Comparison of ENCODE assay signal across 30 cellular contexts in genomic region chr16:81592353-81592866, GRCh38.
A peak's percentile ranks its signal among the peaks of the same experiment; 100 is the strongest.
DNase-seq lines count a peak whose midpoint lies in the region; ATAC-seq and TF ChIP-seq lines count a peak whose summit lies in the region.
"Had no signal": no experiment of that assay in that cellular context is flagged by ENCODE, and none has a peak within 500 bp of the region (broad histone marks: within the 10 kb centered on the region; RNA-seq: fewer than 3 reads in every experiment).

No MANE protein-coding gene starts in this region.

- no peak overlapping the region for H3K27ac ChIP-seq in mammary epithelial cell (ENCODE audit: insufficient read depth, low read depth, low read length)
- H3K27ac ChIP-seq in duodenal mucosa (ENCODE audit: low read depth, low read length): no peak overlapping the region
- peak overlapping the region; percentile 20 to 68 (median 52) for H3K27ac ChIP-seq in transverse colon
- no peak overlapping the region for H3K27ac ChIP-seq in prostate gland
- H3K27ac ChIP-seq: tibial artery had no signal

- H3K4me1 ChIP-seq in mammary epithelial cell (ENCODE audit: insufficient read depth, low read length) (peaks cover 7% of the 10 kb centered on the region), duodenal mucosa (ENCODE audit: control insufficient read depth in 1 of 2, insufficient read depth in 2 of 2, low read length in 2 of 2) (peaks cover 26 to 39% of the 10 kb centered on the region in 2 donors), mucosa of descending colon (ENCODE audit: low read depth) (peaks cover 22% of the 10 kb centered on the region), transverse colon (peaks cover 5 to 23% (median 16%) of the 10 kb centered on the region in 4 donors), prostate gland (replicated peaks) (no peaks in the 10 kb centered on the region)
- H3K4me1 ChIP-seq: tibial artery had no signal

- H3K79me2 ChIP-seq in mammary epithelial cell (ENCODE audit: insufficient read depth, low read length): peaks cover 91% of the 10 kb centered on the region

- H3K9ac ChIP-seq in mammary epithelial cell (ENCODE audit: insufficient read depth, low read length): no peak overlapping the region
- H3K9ac ChIP-seq in duodenal mucosa (ENCODE audit: low read depth in 1 of 2, low read length in 2 of 2): no peak overlapping the region

- intact Hi-C loops in MCF 10A (cut with micrococcal nuclease) (no loop called here), mammary epithelial cell (cut with micrococcal nuclease) (no loop called here), mucosa of descending colon (cut with DNase I, micrococcal nuclease) (no loop called here), transverse colon (cut with DNase I; ENCODE audit: low total_unique reads) (no loop called here), prostate gland (cut with DNase I) (no loop called here)

- peak overlapping the region; percentile 25 for H3K27ac Mint-ChIP-seq in MCF 10A (ENCODE audit: low read depth, unreplicated experiment)
- H3K27ac Mint-ChIP-seq: activated naive CD8-positive, alpha-beta T cell treated with anti-CD3 and anti-CD28 coated beads, Interleukin-2, amount 50 U/mL, for 24 hours; CD8-positive, alpha-beta T cell; GM23338 had no signal

- no peaks in the 10 kb centered on the region for H4K20me1 ChIP-seq in mammary epithelial cell (ENCODE audit: insufficient read depth, low read length)

- H2AFZ ChIP-seq in mammary epithelial cell (ENCODE audit: low read depth, low read length): no peak overlapping the region
- H2AFZ ChIP-seq: GM23338 had no signal

- no peak overlapping the region for H3K4me3 Mint-ChIP-seq in MCF 10A (ENCODE audit: unreplicated experiment)
- H3K4me3 Mint-ChIP-seq: activated naive CD8-positive, alpha-beta T cell treated with anti-CD3 and anti-CD28 coated beads, Interleukin-2, amount 50 U/mL, for 24 hours; CD8-positive, alpha-beta T cell; GM23338; naive thymus-derived CD4-positive, alpha-beta T cell had no signal

- BruUV-seq in MCF 10A (replicated peaks; lab: Mats Ljungman, UMichigan): no TSS peak
- BruUV-seq in mammary epithelial cell (replicated peaks; lab: Mats Ljungman, UMichigan): no TSS peak

- H3K36me3 ChIP-seq in mammary epithelial cell (ENCODE audit: insufficient read depth, low read length) (no peaks in the 10 kb centered on the region), duodenal mucosa (ENCODE audit: control insufficient read depth in 1 of 2, insufficient read depth in 2 of 2, low read length in 2 of 2) (peaks cover 0 to 4% of the 10 kb centered on the region in 2 donors), mucosa of descending colon (ENCODE audit: low read depth) (no peaks in the 10 kb centered on the region), transverse colon (no peaks in the 10 kb centered on the region), prostate gland (no peaks in the 10 kb centered on the region)
- H3K36me3 ChIP-seq: tibial artery had no signal

- no peaks in the 10 kb centered on the region for H3K27me3 Mint-ChIP-seq in MCF 10A (ENCODE audit: insufficient read depth, unreplicated experiment)
- H3K27me3 Mint-ChIP-seq: activated naive CD8-positive, alpha-beta T cell treated with anti-CD3 and anti-CD28 coated beads, Interleukin-2, amount 50 U/mL, for 24 hours; IgD-negative memory B cell; naive thymus-derived CD4-positive, alpha-beta T cell had no signal

- no peak overlapping the region for H3K4me3 ChIP-seq in mammary epithelial cell (replicated peaks in 1 of 3; ENCODE audit: insufficient read depth in 1 of 3, low read depth in 2 of 3, low read length in 3 of 3)
- peak overlapping the region; percentile 26 to 48 for H3K4me3 ChIP-seq in duodenal mucosa (ENCODE audit: low read depth in 1 of 2, low read length in 2 of 2)
- no peak overlapping the region for H3K4me3 ChIP-seq in mucosa of descending colon
- no peak overlapping the region for H3K4me3 ChIP-seq in transverse colon
- H3K4me3 ChIP-seq in prostate gland: no peak overlapping the region
- H3K4me3 ChIP-seq: GM23338, smooth muscle cell, stomach, tibial artery had no signal

- POLR2A ChIA-PET in MCF 10A (lab: Yijun Ruan, JAX): interaction anchor here (0.7 kb wide), 1 partner anchor 515 kb away, joined by 4 read pairs; the partner anchor contains the start of gene C16orf46

- TF ChIP-seq CTCF in MCF 10A (IDR thresholded peaks at IDR 0.05; ENCODE audit: unreplicated experiment) (no peak), mammary epithelial cell (conservative IDR thresholded peaks at IDR 0.05 in 1 of 2, IDR thresholded peaks at IDR 0.05 in 1 of 2; ENCODE audit: extremely low read depth in 1 of 2, insufficient read depth in 1 of 2, low read depth in 1 of 2, low read length in 2 of 2) (no peak), mucosa of descending colon (IDR thresholded peaks at IDR 0.05) (no peak), transverse colon (IDR thresholded peaks at IDR 0.05) (no peak), prostate gland (IDR thresholded peaks at IDR 0.05) (no peak)

- no peak overlapping the region for H3K4me2 ChIP-seq in mammary epithelial cell (ENCODE audit: insufficient read depth, low read depth, low read length)
- H3K4me2 ChIP-seq: GM23338, smooth muscle cell had no signal

- H3K9me3 Mint-ChIP-seq in MCF 10A (ENCODE audit: unreplicated experiment): no peaks in the 10 kb centered on the region
- H3K9me3 Mint-ChIP-seq: activated naive CD8-positive, alpha-beta T cell treated with anti-CD3 and anti-CD28 coated beads, Interleukin-2, amount 50 U/mL, for 24 hours; CD8-positive, alpha-beta T cell; GM23338; IgD-negative memory B cell; naive thymus-derived CD4-positive, alpha-beta T cell had no signal

- CTCF ChIA-PET in MCF 10A (lab: Yijun Ruan, JAX) (interaction anchor here (0.7 kb wide), 1 partner anchor 11 kb away, joined by 3 read pairs; no protein-coding TSS in a partner anchor), mammary epithelial cell (lab: Charles Lee; ENCODE audit: low non-redundant PET) (no interaction called here)

- no peak for TF ChIP-seq POLR2A in transverse colon (IDR thresholded peaks at IDR 0.05)
- TF ChIP-seq POLR2A in prostate gland (IDR thresholded peaks at IDR 0.05): no peak

- DNase-seq in MCF 10A (ENCODE audit: unreplicated experiment): no peak
- DNase-seq in mammary epithelial cell: no peak
- DNase-seq in mucosa of descending colon: peak; percentile 79 to 86 (median 85)
- peak; percentile 83 for DNase-seq in transverse colon
- DNase-seq in prostate gland (ENCODE audit: low spot score): no peak
- no peak for DNase-seq in NCI-H510A treated with DMSO at 0.1 percent for 48 hours (lab: John Stamatoyannopoulos, UW)
- DNase-seq: activated CD4-positive, CD25-positive, alpha-beta regulatory T cell treated with anti-CD3 and anti-CD28 coated beads, Interleukin-2, amount 50 U/mL, for 72 hours; activated gamma-delta T cell; activated naive CD8-positive, alpha-beta T cell treated with anti-CD3 and anti-CD28 coated beads, Interleukin-2, amount 50 U/mL, for 24 hours; activated T-cell treated with anti-CD3 and anti-CD28 coated beads for 4 hours; AML-193; CD8-positive, alpha-beta T cell; central memory CD4-positive, alpha-beta T cell; erythroblast; foreskin fibroblast; left cardiac atrium; naive thymus-derived CD4-positive, alpha-beta T cell; NCI-H1105; NCI-H1930; retina; stimulated activated CD4-positive, alpha-beta T cell treated with anti-CD3 and anti-CD28 coated beads, Interleukin-1b, Interleukin-23, amount 100 ng/mL, for 48 hours; stimulated activated CD8-positive, alpha-beta memory T cell treated with anti-CD3 and anti-CD28 coated beads, Interleukin-4, amount 100 ng/mL, for 48 hours; stomach; tibial artery had no signal

- dilution Hi-C loops in mammary epithelial cell (cut with HindIII; ENCODE audit: low sequenced_read_pairs): no loop called here

- in situ Hi-C loops in mammary epithelial cell (cut with MboI; ENCODE audit: low sequenced_read_pairs in 2 of 2): no loop called here
- in situ Hi-C loops in transverse colon (cut with MboI; ENCODE audit: low pct_ligation_motif_present in 1 of 4, low pct_unique_long_range_greater_than_20kb in 1 of 4, low sequenced_read_pairs in 3 of 4): no loop called here

- H3K9me3 ChIP-seq in mammary epithelial cell (replicated peaks; ENCODE audit: insufficient read depth, low read length) (no peaks in the 10 kb centered on the region), duodenal mucosa (ENCODE audit: control insufficient read depth in 1 of 2, low read length in 2 of 2) (no peaks in the 10 kb centered on the region), mucosa of descending colon (no peaks in the 10 kb centered on the region), transverse colon (no peaks in the 10 kb centered on the region), prostate gland (no peaks in the 10 kb centered on the region)
- H3K9me3 ChIP-seq: stomach, tibial artery had no signal

- peaks cover 4% of the 10 kb centered on the region for H3K36me3 Mint-ChIP-seq in MCF 10A (ENCODE audit: insufficient read depth, unreplicated experiment)

- WGBS in mammary epithelial cell (ENCODE audit: low coverage, missing lambda C conversion rate): 100% methylated on average over 7 of the region's 11 CpGs
- WGBS in transverse colon (ENCODE audit: low coverage in 1 of 2), 2 donors: 49 to 75% methylated on average over 5 to 11 of the region's 11 CpGs
- 89% methylated on average over 11 of the region's 11 CpGs for WGBS in prostate gland

- ATAC-seq in mucosa of descending colon (peak; percentile 95), HG02678 (IDR thresholded peaks at IDR 0.05; ENCODE audit: unreplicated experiment) (no peak)
- ATAC-seq: activated naive CD8-positive, alpha-beta T cell treated with anti-CD3 and anti-CD28 coated beads, Interleukin-2, amount 50 U/mL, for 24 hours; CD8-positive, alpha-beta T cell; left cardiac atrium; naive thymus-derived CD4-positive, alpha-beta T cell; Panc1 had no signal

- TF ChIP-seq EP300 in transverse colon (IDR thresholded peaks at IDR 0.05; ENCODE audit: low read depth): peak; percentile 51

- peaks cover 16% of the 10 kb centered on the region for H3K4me1 Mint-ChIP-seq in MCF 10A (ENCODE audit: insufficient read depth, unreplicated experiment)

- H3K27me3 ChIP-seq in mammary epithelial cell (ENCODE audit: insufficient read depth, low read length): no peaks in the 10 kb centered on the region
- no peaks in the 10 kb centered on the region for H3K27me3 ChIP-seq in duodenal mucosa (ENCODE audit: control insufficient read depth in 1 of 2, insufficient read depth in 2 of 2, low read length in 2 of 2)
- no peaks in the 10 kb centered on the region for H3K27me3 ChIP-seq in transverse colon
- H3K27me3 ChIP-seq in prostate gland (replicated peaks; ENCODE audit: insufficient read depth): no peaks in the 10 kb centered on the region
- H3K27me3 ChIP-seq: stomach, tibial artery had no signal

Comparison
In these comparisons a context has a peak if more than half of its experiments do, and no peak if none do; other contexts are left out.
1. DNase-seq: peak in mucosa of descending colon (3 of 3) and transverse colon (single experiment); none in MCF 10A (single experiment), mammary epithelial cell (single experiment), prostate gland (single experiment) and NCI-H510A treated with DMSO at 0.1 percent for 48 hours (single experiment).
2. H3K27ac ChIP-seq: peak in transverse colon (4 of 4); none in mammary epithelial cell (single experiment), duodenal mucosa (single experiment) and prostate gland (0 of 2).
3. H3K4me3 ChIP-seq: peak in duodenal mucosa (2 of 2); none in mammary epithelial cell (0 of 3), mucosa of descending colon (single experiment), transverse colon (0 of 4) and prostate gland (0 of 2).